1 cellular context compared by ENCODE assay signal in genomic region chr2:68318686-68319396, GRCh38.
TF ChIP-seq lines count a peak whose summit lies in the region.

No MANE protein-coding gene starts in this region.

TF ChIP-seq in SK-N-SH treated with all-trans-retinoic acid at 6 μM for 48 hours, 23 proteins besides CTCF, POLR2A, EP300 and RAD21 (continued from another document):
- TF ChIP-seq, protein P1, sequence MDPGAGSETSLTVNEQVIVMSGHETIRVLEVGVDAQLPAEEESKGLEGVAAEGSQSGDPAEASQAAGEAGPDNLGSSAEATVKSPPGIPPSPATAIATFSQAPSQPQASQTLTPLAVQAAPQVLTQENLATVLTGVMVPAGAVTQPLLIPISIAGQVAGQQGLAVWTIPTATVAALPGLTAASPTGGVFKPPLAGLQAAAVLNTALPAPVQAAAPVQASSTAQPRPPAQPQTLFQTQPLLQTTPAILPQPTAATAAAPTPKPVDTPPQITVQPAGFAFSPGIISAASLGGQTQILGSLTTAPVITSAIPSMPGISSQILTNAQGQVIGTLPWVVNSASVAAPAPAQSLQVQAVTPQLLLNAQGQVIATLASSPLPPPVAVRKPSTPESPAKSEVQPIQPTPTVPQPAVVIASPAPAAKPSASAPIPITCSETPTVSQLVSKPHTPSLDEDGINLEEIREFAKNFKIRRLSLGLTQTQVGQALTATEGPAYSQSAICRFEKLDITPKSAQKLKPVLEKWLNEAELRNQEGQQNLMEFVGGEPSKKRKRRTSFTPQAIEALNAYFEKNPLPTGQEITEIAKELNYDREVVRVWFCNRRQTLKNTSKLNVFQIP (CRISPR knock-in tag; IDR thresholded peaks at IDR 0.05; ENCODE audit: borderline replicate concordance, low read depth), result no peak
- TF ChIP-seq ZC3H10 (CRISPR knock-in tag; IDR thresholded peaks at IDR 0.05), result no peak
- TF ChIP-seq PPARA (CRISPR knock-in tag; IDR thresholded peaks at IDR 0.05; ENCODE audit: borderline replicate concordance), result no peak
- TF ChIP-seq BACH2 (CRISPR knock-in tag; IDR thresholded peaks at IDR 0.05; ENCODE audit: borderline replicate concordance), result no peak
TF ChIP-seq in SK-N-SH treated with all-trans-retinoic acid at 6 μM for 48 hours: peak in this region for 0.
